In the genomic region with DNA sequence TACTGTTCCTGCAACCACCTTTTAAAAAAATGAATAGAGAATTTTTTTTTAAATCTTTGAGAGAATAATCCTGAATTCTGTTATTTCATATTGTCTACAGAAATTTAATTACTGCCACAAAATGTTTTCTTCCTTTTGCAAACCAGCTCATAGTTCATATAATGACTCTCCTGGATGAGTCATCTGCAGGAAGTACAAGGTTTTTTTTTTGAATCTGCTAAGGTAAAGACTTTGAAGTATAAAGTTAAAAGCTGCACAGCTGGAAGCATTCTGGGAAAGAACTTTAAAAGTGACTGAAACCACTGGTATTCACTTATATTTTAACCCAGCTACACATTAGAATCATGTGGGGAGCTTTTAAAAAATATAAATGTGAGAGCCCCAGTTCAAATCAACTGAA, we compare ENCODE assay signal across 9 cellular contexts. TPM values are rescaled to one million over a fixed set of nuclear protein-coding genes. Genes with fewer than 3 reads are reported as not detected.
DNase-seq lines count a peak whose midpoint lies in the region; ATAC-seq and TF ChIP-seq lines count a peak whose summit lies in the region.
"Had no signal": no experiment of that assay in that cellular context is flagged by ENCODE, and none has a peak within 500 bp of the region (broad histone marks: within the 10 kb centered on the region; RNA-seq: fewer than 3 reads in every experiment).

No MANE protein-coding gene starts in this region.

- DNase-seq in activated naive CD8-positive, alpha-beta T cell treated with anti-CD3 and anti-CD28 coated beads for 36 hours, result no peak
- DNase-seq in activated naive CD8-positive, alpha-beta T cell treated with anti-CD3 and anti-CD28 coated beads, Interleukin-2, amount 50 U/mL, for 24 hours, result no peak
- no peak for DNase-seq in sciatic nerve (ENCODE audit: low spot score)
- no peak for DNase-seq in T1000 (lab: John Stamatoyannopoulos, UW)
- DNase-seq in lower leg skin (ENCODE audit: low spot score in 2 of 2), result no peak
- DNase-seq: occipital lobe had no signal

- peaks cover 2% of the 10 kb centered on the region for H3K27me3 Mint-ChIP-seq in activated naive CD8-positive, alpha-beta T cell
- H3K27me3 Mint-ChIP-seq in activated naive CD8-positive, alpha-beta T cell treated with anti-CD3 and anti-CD28 coated beads for 36 hours, result no peaks in the 10 kb centered on the region
- H3K27me3 Mint-ChIP-seq in activated naive CD8-positive, alpha-beta T cell treated with anti-CD3 and anti-CD28 coated beads, Interleukin-2, amount 50 U/mL, for 24 hours, result peaks cover 2% of the 10 kb centered on the region

- no peaks in the 10 kb centered on the region for H3K9me3 Mint-ChIP-seq in activated naive CD8-positive, alpha-beta T cell (ENCODE audit: low read depth)
- H3K9me3 Mint-ChIP-seq in activated naive CD8-positive, alpha-beta T cell treated with anti-CD3 and anti-CD28 coated beads for 36 hours, result no peaks in the 10 kb centered on the region
- H3K9me3 Mint-ChIP-seq in activated naive CD8-positive, alpha-beta T cell treated with anti-CD3 and anti-CD28 coated beads, Interleukin-2, amount 50 U/mL, for 24 hours, result peaks cover 4% of the 10 kb centered on the region

- peaks cover 31% of the 10 kb centered on the region for H3K4me1 Mint-ChIP-seq in activated naive CD8-positive, alpha-beta T cell (ENCODE audit: low read depth)
- H3K4me1 Mint-ChIP-seq in activated naive CD8-positive, alpha-beta T cell treated with anti-CD3 and anti-CD28 coated beads for 36 hours, result peaks cover 28% of the 10 kb centered on the region
- H3K4me1 Mint-ChIP-seq in activated naive CD8-positive, alpha-beta T cell treated with anti-CD3 and anti-CD28 coated beads, Interleukin-2, amount 50 U/mL, for 24 hours, result peaks cover 60% of the 10 kb centered on the region

- no peak overlapping the region for H3K4me3 ChIP-seq in lower leg skin (ENCODE audit: low read depth, poor library complexity, severe bottlenecking)

- H3K27ac Mint-ChIP-seq in activated naive CD8-positive, alpha-beta T cell, result peak overlapping the region; percentile 42
- no peak overlapping the region for H3K27ac Mint-ChIP-seq in activated naive CD8-positive, alpha-beta T cell treated with anti-CD3 and anti-CD28 coated beads for 36 hours
- H3K27ac Mint-ChIP-seq in activated naive CD8-positive, alpha-beta T cell treated with anti-CD3 and anti-CD28 coated beads, Interleukin-2, amount 50 U/mL, for 24 hours, result peak overlapping the region; percentile 65

- intact Hi-C loops in sciatic nerve (cut with DNase I) (no loop called here), lower leg skin (cut with DNase I; ENCODE audit: low total_unique reads) (no loop called here)

- ATAC-seq in HG03095 (IDR thresholded peaks at IDR 0.05; ENCODE audit: unreplicated experiment), result peak; percentile 73
- ATAC-seq in activated naive CD8-positive, alpha-beta T cell treated with anti-CD3 and anti-CD28 coated beads, Interleukin-2, amount 50 U/mL, for 24 hours, result peak; percentile 80
- no peak for ATAC-seq in sciatic nerve
- ATAC-seq in GM21515 (IDR thresholded peaks at IDR 0.05; ENCODE audit: unreplicated experiment), result no peak

- peaks cover 8% of the 10 kb centered on the region for H3K36me3 Mint-ChIP-seq in activated naive CD8-positive, alpha-beta T cell
- peaks cover 3% of the 10 kb centered on the region for H3K36me3 Mint-ChIP-seq in activated naive CD8-positive, alpha-beta T cell treated with anti-CD3 and anti-CD28 coated beads for 36 hours
- H3K36me3 Mint-ChIP-seq in activated naive CD8-positive, alpha-beta T cell treated with anti-CD3 and anti-CD28 coated beads, Interleukin-2, amount 50 U/mL, for 24 hours (ENCODE audit: low read depth), result peaks cover 2% of the 10 kb centered on the region

- TF ChIP-seq CTCF in lower leg skin (IDR thresholded peaks at IDR 0.05), result no peak

- TF ChIP-seq POLR2A in lower leg skin (IDR thresholded peaks at IDR 0.05), result no peak

- H3K4me3 Mint-ChIP-seq in activated naive CD8-positive, alpha-beta T cell, result peak overlapping the region; percentile 34
- no peak overlapping the region for H3K4me3 Mint-ChIP-seq in activated naive CD8-positive, alpha-beta T cell treated with anti-CD3 and anti-CD28 coated beads for 36 hours
- no peak overlapping the region for H3K4me3 Mint-ChIP-seq in activated naive CD8-positive, alpha-beta T cell treated with anti-CD3 and anti-CD28 coated beads, Interleukin-2, amount 50 U/mL, for 24 hours

RNA-seq across cellular contexts. Expression of a gene that starts 25.4 kb away (rescaled TPM):
- 1 to 10 TPM; 4.4 to 5.7 TPM for total RNA-seq in activated naive CD8-positive, alpha-beta T cell treated with anti-CD3 and anti-CD28 coated beads for 36 hours
- total RNA-seq in sciatic nerve (139 TPM), lower leg skin (10 to 100 TPM in 3 of 4 donors, 1 to 10 TPM in 1; 8.7 to 22.9 (median 11.8) TPM)

Comparison
In these comparisons a context has a peak if more than half of its experiments do, and no peak if none do; other contexts are left out.
1. ATAC-seq: peak in HG03095 (single experiment) and activated naive CD8-positive, alpha-beta T cell treated with anti-CD3 and anti-CD28 coated beads, Interleukin-2, amount 50 U/mL, for 24 hours (single experiment); none in sciatic nerve (single experiment) and GM21515 (single experiment).